18 cellular contexts compared by ENCODE assay signal in genomic region chr18:51185075-51185474, GRCh38. TPM values are rescaled to one million over a fixed set of nuclear protein-coding genes. Genes with fewer than 3 reads are reported as not detected.
DNase-seq lines count a peak whose midpoint lies in the region; TF ChIP-seq lines count a peak whose summit lies in the region.
"Had no signal": no experiment of that assay in that cellular context is flagged by ENCODE, and none has a peak within 500 bp of the region (broad histone marks: within the 10 kb centered on the region; RNA-seq: fewer than 3 reads in every experiment).

No MANE protein-coding gene starts in this region.

- no peak overlapping the region for H4K91ac ChIP-seq in mesenchymal stem cell (ENCODE audit: low read length)

- no peaks in the 10 kb centered on the region for H3K4me1 Mint-ChIP-seq in neural progenitor cell
- H3K4me1 Mint-ChIP-seq in endodermal cell, result peaks cover 32% of the 10 kb centered on the region

- H3K27me3 Mint-ChIP-seq in neural progenitor cell (ENCODE audit: insufficient read depth, low read depth), result no peaks in the 10 kb centered on the region
- H3K27me3 Mint-ChIP-seq in endodermal cell (ENCODE audit: insufficient read depth), result no peaks in the 10 kb centered on the region

- H3K27ac Mint-ChIP-seq in neural progenitor cell (no peak overlapping the region), endodermal cell (no peak overlapping the region)

- intact Hi-C loops in head of caudate nucleus (cut with DNase I), result no loop called here

- peaks cover 7% of the 10 kb centered on the region for H3K4me1 ChIP-seq in mesenchymal stem cell (ENCODE audit: control insufficient read depth, insufficient read depth, low read depth, low read length)
- H3K4me1 ChIP-seq in neural progenitor cell, result peaks cover 11% of the 10 kb centered on the region
- no peaks in the 10 kb centered on the region for H3K4me1 ChIP-seq in endodermal cell (ENCODE audit: control insufficient read depth, insufficient read depth, low read length)
- H3K4me1 ChIP-seq: A549 had no signal

- H3K4me3 ChIP-seq in choroid plexus epithelial cell (ENCODE audit: low read depth, low read length) (no peak overlapping the region), mesenchymal stem cell (ENCODE audit: insufficient read depth in 1 of 2, low read depth in 1 of 2, low read length in 2 of 2) (no peak overlapping the region), neural progenitor cell (no peak overlapping the region), endodermal cell (ENCODE audit: low read length) (no peak overlapping the region)
- H3K4me3 ChIP-seq: A549, GM12878 had no signal

- WGBS in mesenchymal stem cell, result 23% methylated on average over 1 of the region's 1 CpG
- 100% methylated on average over 1 of the region's 1 CpG for WGBS in endodermal cell (ENCODE audit: insufficient coverage in 1 of 2, insufficient read length in 1 of 2), 2 experiments

- H3K27me3 ChIP-seq in mesenchymal stem cell (ENCODE audit: control insufficient read depth in 1 of 2, insufficient read depth in 1 of 2, low read length in 2 of 2) (no peaks in the 10 kb centered on the region), neural progenitor cell (no peaks in the 10 kb centered on the region), endodermal cell (ENCODE audit: control insufficient read depth, insufficient read depth, low read length, poor library complexity, severe bottlenecking) (no peaks in the 10 kb centered on the region)

- H3K36me3 ChIP-seq in mesenchymal stem cell (ENCODE audit: control insufficient read depth in 1 of 2, insufficient read depth in 2 of 2, low read depth in 1 of 2, low read length in 2 of 2) (peaks cover 4 to 7% of the 10 kb centered on the region in 2 experiments), neural progenitor cell (no peaks in the 10 kb centered on the region), endodermal cell (ENCODE audit: control insufficient read depth, insufficient read depth, low read length) (peaks cover 73% of the 10 kb centered on the region)

- no peak overlapping the region for H3K18ac ChIP-seq in mesenchymal stem cell (ENCODE audit: low read depth in 1 of 2, low read length in 2 of 2)

- no peak overlapping the region for H3K27ac ChIP-seq in mesenchymal stem cell (ENCODE audit: low read length, poor library complexity, severe bottlenecking)
- H3K27ac ChIP-seq in neural progenitor cell, result no peak overlapping the region
- no peak overlapping the region for H3K27ac ChIP-seq in endodermal cell (ENCODE audit: low read depth, low read length)
- H3K27ac ChIP-seq: A549, C4-2B, HL-60 had no signal

- TF ChIP-seq CTCF in choroid plexus epithelial cell (conservative IDR thresholded peaks at IDR 0.05; ENCODE audit: low read depth, low read length) (no peak), neural progenitor cell (IDR thresholded peaks at IDR 0.05) (no peak), endodermal cell (conservative IDR thresholded peaks at IDR 0.05) (no peak)

- H3F3A ChIP-seq in neural progenitor cell (ENCODE audit: low read depth), result no peaks in the 10 kb centered on the region

- H4K20me1 ChIP-seq in neural progenitor cell (ENCODE audit: low read depth), result peaks cover 88% of the 10 kb centered on the region

- DNase-seq in EL, result peak; percentile 37
- peak; percentile 29 for DNase-seq in M059J (ENCODE audit: low read depth)
- DNase-seq in choroid plexus epithelial cell (ENCODE audit: low read depth), result peak; percentile 18
- DNase-seq in mesenchymal stem cell, result peak; percentile 34
- DNase-seq in neural progenitor cell (ENCODE audit: low spot score), result no peak
- no peak for DNase-seq in endodermal cell
- no peak for DNase-seq in head of caudate nucleus
- DNase-seq: COR-L47, KBM-7, NCI-H1092 treated with DMSO at 0.1 percent for 48 hours, NCI-H187, NCI-H2171, NCI-H510A, SIG-M5 had no signal

- H3K9me3 ChIP-seq in mesenchymal stem cell (ENCODE audit: control insufficient read depth, low read length) (no peaks in the 10 kb centered on the region), neural progenitor cell (ENCODE audit: low read depth) (no peaks in the 10 kb centered on the region), endodermal cell (ENCODE audit: control insufficient read depth, low read length) (no peaks in the 10 kb centered on the region)
- H3K9me3 ChIP-seq: A549 had no signal

- no peak overlapping the region for H3K4me3 Mint-ChIP-seq in neural progenitor cell
- H3K4me3 Mint-ChIP-seq in endodermal cell, result no peak overlapping the region

- no peak overlapping the region for H3K9ac ChIP-seq in mesenchymal stem cell (ENCODE audit: low read length)
- H3K9ac ChIP-seq in neural progenitor cell, result no peak overlapping the region
- no peak overlapping the region for H3K9ac ChIP-seq in endodermal cell (ENCODE audit: extremely low read depth, low read length, poor library complexity, severe bottlenecking)

- no peak overlapping the region for H2BK12ac ChIP-seq in mesenchymal stem cell (ENCODE audit: low read length in 2 of 2)

- no peak overlapping the region for H2BK5ac ChIP-seq in mesenchymal stem cell (ENCODE audit: low read depth, low read length, poor library complexity, severe bottlenecking)

- no peak overlapping the region for H3K4ac ChIP-seq in mesenchymal stem cell (ENCODE audit: low read depth in 1 of 2, low read length in 2 of 2)

- H2AK5ac ChIP-seq in mesenchymal stem cell (ENCODE audit: low read length, severe bottlenecking), result no peak overlapping the region

- peaks cover 100% of the 10 kb centered on the region for H3K79me2 ChIP-seq in neural progenitor cell (ENCODE audit: low read depth)

- no peak overlapping the region for H3K14ac ChIP-seq in mesenchymal stem cell (ENCODE audit: low read length in 2 of 2)

- H4K8ac ChIP-seq in mesenchymal stem cell (ENCODE audit: low read length), result no peak overlapping the region

- no peak overlapping the region for H2BK15ac ChIP-seq in mesenchymal stem cell (ENCODE audit: low read depth, poor library complexity, severe bottlenecking)

- no peak overlapping the region for H3K23ac ChIP-seq in mesenchymal stem cell (ENCODE audit: low read length in 2 of 2)

- no peaks in the 10 kb centered on the region for H3K79me1 ChIP-seq in mesenchymal stem cell (replicated peaks; ENCODE audit: low read length, poor library complexity, severe bottlenecking)

- H3K36me3 Mint-ChIP-seq in neural progenitor cell (peaks cover 71% of the 10 kb centered on the region), endodermal cell (ENCODE audit: low read depth) (peaks cover 34% of the 10 kb centered on the region)

- H3K9me3 Mint-ChIP-seq in neural progenitor cell (peaks cover 42% of the 10 kb centered on the region), endodermal cell (no peaks in the 10 kb centered on the region)

- no peak overlapping the region for H2AFZ ChIP-seq in mesenchymal stem cell (ENCODE audit: low read depth, low read length)
- no peak overlapping the region for H2AFZ ChIP-seq in neural progenitor cell (replicated peaks)

- H3K4me2 ChIP-seq in mesenchymal stem cell (ENCODE audit: low read length, poor library complexity, severe bottlenecking) (no peak overlapping the region), neural progenitor cell (no peak overlapping the region)
- H3K4me2 ChIP-seq: A549 had no signal

- H2BK120ac ChIP-seq in mesenchymal stem cell (ENCODE audit: low read depth, low read length), result no peak overlapping the region

RNA-seq across cellular contexts. Expression of gene MEX3C, which starts 12.4 kb away (rescaled TPM):
- 30.4 and 45.6 TPM in 2 replicates for total RNA-seq in M059J (2014; rRNA removed; shearing (Covaris generic))
- polyA plus RNA-seq in mesenchymal stem cell (2013, experiment 1 of 2), result 55.3 TPM
- 57.2 TPM for polyA plus RNA-seq in mesenchymal stem cell (2013, experiment 2 of 2)
- total RNA-seq in neural progenitor cell (ENCODE audit: low replicate concordance) (67.5 and 94.7 TPM in 2 replicates), endodermal cell (10 to 100 TPM; 60.1 to 68.4 TPM)
- polyA plus RNA-seq in endodermal cell (2013, experiment 1 of 2), result 80.9 TPM
- 75.9 TPM for polyA plus RNA-seq in endodermal cell (2013, experiment 2 of 2)

Comparison
In these comparisons a context has a peak if more than half of its experiments do, and no peak if none do; other contexts are left out.
1. DNase-seq: peak in EL (single experiment), M059J (single experiment), choroid plexus epithelial cell (single experiment) and mesenchymal stem cell (single experiment); none in neural progenitor cell (single experiment), endodermal cell (single experiment) and head of caudate nucleus (0 of 42).